10 cellular contexts compared by ENCODE assay signal in the genomic region with DNA sequence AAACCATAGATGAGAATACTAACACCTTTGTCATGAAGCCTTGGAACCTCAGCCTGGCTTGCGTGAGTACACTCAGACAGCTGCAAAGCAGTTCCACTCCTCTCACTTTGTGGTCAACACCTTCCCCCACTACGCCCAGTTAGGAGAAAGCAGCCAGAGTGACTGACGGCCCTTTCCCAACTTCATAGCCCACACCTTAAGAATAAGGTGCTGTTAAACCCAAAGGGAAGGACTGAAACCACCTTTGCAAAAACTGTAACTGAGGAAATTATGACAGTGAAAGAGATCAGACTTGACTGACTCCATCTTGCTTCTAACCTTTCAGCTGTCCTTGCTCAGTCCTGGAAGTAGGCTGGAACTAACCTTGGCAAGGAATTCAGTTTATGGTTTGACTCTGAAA. TPM values are rescaled to one million over a fixed set of nuclear protein-coding genes. Genes with fewer than 3 reads are reported as not detected.
A peak's percentile ranks its signal among the peaks of the same experiment; 100 is the strongest.
DNase-seq lines count a peak whose midpoint lies in the region; ATAC-seq and TF ChIP-seq lines count a peak whose summit lies in the region.
"Had no signal": no experiment of that assay in that cellular context is flagged by ENCODE, and none has a peak within 500 bp of the region (broad histone marks: within the 10 kb centered on the region; RNA-seq: fewer than 3 reads in every experiment).

No MANE protein-coding gene starts in this region.

- intact Hi-C loops in activated CD4-positive, alpha-beta T cell treated with anti-CD3 and anti-CD28 coated beads for 36 hours (cut with DNase I, micrococcal nuclease), result loop anchor here in 1 of 2 experiments (1.0 kb wide), 1 partner anchor 12 kb away; no protein-coding TSS in a partner anchor

- peaks cover 53% of the 10 kb centered on the region for H3K4me1 Mint-ChIP-seq in activated CD4-positive, alpha-beta T cell treated with anti-CD3 and anti-CD28 coated beads for 36 hours
- H3K4me1 Mint-ChIP-seq in activated T-cell treated with anti-CD3 and anti-CD28 coated beads, Interleukin-2, amount 50 U/mL, for 24 hours (ENCODE audit: low read depth), result peaks cover 71% of the 10 kb centered on the region

- TF ChIP-seq POLR2A in erythroblast (IDR thresholded peaks at IDR 0.05; ENCODE audit: low read length), result no peak

- peak; percentile 76 for DNase-seq in activated CD4-positive, alpha-beta T cell treated with anti-CD3 and anti-CD28 coated beads for 36 hours
- no peak for DNase-seq in activated CD4-positive, alpha-beta T cell treated with anti-CD3 and anti-CD28 coated beads, Interleukin-2, amount 50 U/mL, for 1 hour
- peak; percentile 57 for DNase-seq in activated T-cell treated with anti-CD3 and anti-CD28 coated beads, Interleukin-2, amount 50 U/mL, for 24 hours
- DNase-seq in stimulated activated CD4-positive, alpha-beta T cell treated with anti-CD3 and anti-CD28 coated beads, Interleukin-4, amount 100 ng/mL, for 1 hour, result peak; percentile 27
- DNase-seq in erythroblast (lab: John Stamatoyannopoulos, UW) (no peak), NCI-H748 treated with DMSO at 0.1 percent for 48 hours (lab: John Stamatoyannopoulos, UW) (no peak), DMS 273 (lab: John Stamatoyannopoulos, UW; ENCODE audit: unreplicated experiment) (no peak)
- DNase-seq: body of pancreas, SJCRH30 had no signal

- peaks cover 36% of the 10 kb centered on the region for H3K36me3 Mint-ChIP-seq in activated CD4-positive, alpha-beta T cell treated with anti-CD3 and anti-CD28 coated beads for 36 hours (ENCODE audit: low read depth)
- H3K36me3 Mint-ChIP-seq in activated T-cell treated with anti-CD3 and anti-CD28 coated beads, Interleukin-2, amount 50 U/mL, for 24 hours (ENCODE audit: low read depth), result peaks cover 61% of the 10 kb centered on the region

- CTCF ChIA-PET in activated CD4-positive, alpha-beta T cell treated with anti-CD3 and anti-CD28 coated beads for 36 hours (lab: Charles Lee), result no interaction called here

- peak overlapping the region; percentile 82 for H3K27ac Mint-ChIP-seq in activated CD4-positive, alpha-beta T cell treated with anti-CD3 and anti-CD28 coated beads for 36 hours
- peak overlapping the region; percentile 91 for H3K27ac Mint-ChIP-seq in activated T-cell treated with anti-CD3 and anti-CD28 coated beads, Interleukin-2, amount 50 U/mL, for 24 hours

- ATAC-seq in activated CD4-positive, alpha-beta T cell treated with anti-CD3 and anti-CD28 coated beads for 36 hours, result peak; percentile 90
- peak; percentile 74 for ATAC-seq in HG02840 (IDR thresholded peaks at IDR 0.05; ENCODE audit: low FRiP score, unreplicated experiment)
- ATAC-seq: body of pancreas had no signal

- H3K9me3 Mint-ChIP-seq in activated CD4-positive, alpha-beta T cell treated with anti-CD3 and anti-CD28 coated beads for 36 hours (ENCODE audit: low read depth), result peaks cover 19% of the 10 kb centered on the region
- peaks cover 19% of the 10 kb centered on the region for H3K9me3 Mint-ChIP-seq in activated T-cell treated with anti-CD3 and anti-CD28 coated beads, Interleukin-2, amount 50 U/mL, for 24 hours

- no peak overlapping the region for H3K4me3 Mint-ChIP-seq in activated CD4-positive, alpha-beta T cell treated with anti-CD3 and anti-CD28 coated beads for 36 hours
- peak overlapping the region; percentile 27 for H3K4me3 Mint-ChIP-seq in activated T-cell treated with anti-CD3 and anti-CD28 coated beads, Interleukin-2, amount 50 U/mL, for 24 hours

- POLR2A ChIA-PET in activated CD4-positive, alpha-beta T cell treated with anti-CD3 and anti-CD28 coated beads for 36 hours (lab: Charles Lee), result interaction anchor here (1.0 kb wide), 1 partner anchor 10 kb away, joined by 3 read pairs; no protein-coding TSS in a partner anchor

- no peaks in the 10 kb centered on the region for H3K27me3 Mint-ChIP-seq in activated CD4-positive, alpha-beta T cell treated with anti-CD3 and anti-CD28 coated beads for 36 hours
- H3K27me3 Mint-ChIP-seq in activated T-cell treated with anti-CD3 and anti-CD28 coated beads, Interleukin-2, amount 50 U/mL, for 24 hours, result no peaks in the 10 kb centered on the region

RNA-seq across cellular contexts. Expression of a gene that starts 13.7 kb away (rescaled TPM):
- total RNA-seq in activated CD4-positive, alpha-beta T cell treated with anti-CD3 and anti-CD28 coated beads for 36 hours, result 10 to 100 TPM; 49.2 to 69.4 TPM

Comparison
In these comparisons a context has a peak if more than half of its experiments do, and no peak if none do; other contexts are left out.
1. DNase-seq: peak in activated CD4-positive, alpha-beta T cell treated with anti-CD3 and anti-CD28 coated beads for 36 hours (single experiment), activated T-cell treated with anti-CD3 and anti-CD28 coated beads, Interleukin-2, amount 50 U/mL, for 24 hours (single experiment) and stimulated activated CD4-positive, alpha-beta T cell treated with anti-CD3 and anti-CD28 coated beads, Interleukin-4, amount 100 ng/mL, for 1 hour (single experiment); none in activated CD4-positive, alpha-beta T cell treated with anti-CD3 and anti-CD28 coated beads, Interleukin-2, amount 50 U/mL, for 1 hour (single experiment), erythroblast (0 of 2), NCI-H748 treated with DMSO at 0.1 percent for 48 hours (single experiment) and DMS 273 (single experiment).